ENCODE assay signal across 23 cellular contexts in genomic region chr12:96083020-96083489, GRCh38.
"Had no signal": no experiment of that assay in that cellular context is flagged by ENCODE, and none has a peak within 500 bp of the region (broad histone marks: within the 10 kb centered on the region; RNA-seq: fewer than 3 reads in every experiment).

No MANE protein-coding gene starts in this region.

- FAIRE-seq: pancreas, TTC549 had no signal

- H3K4me3 ChIP-seq: body of pancreas, dorsolateral prefrontal cortex, lower lobe of right lung, pancreas, thoracic aorta, upper lobe of left lung had no signal

- H3K4me3 Mint-ChIP-seq: activated B cell treated with CpG ODN at 0.5 μM for 24 hours; activated CD4-positive, alpha-beta memory T cell treated with anti-CD3 and anti-CD28 coated beads, Interleukin-2, amount 10 ng/mL, durations not matched to agents 7 days and 5 days; activated CD8-positive, alpha-beta memory T cell treated with anti-CD3 and anti-CD28 coated beads, Interleukin-2, amount 10 ng/mL, durations not matched to agents 7 days and 5 days; activated naive CD8-positive, alpha-beta T cell treated with anti-CD3 and anti-CD28 coated beads for 36 hours; natural killer cell treated with Interleukin-12 subunit alpha and Interleukin-12 subunit beta and Interleukin-15 and Interleukin-18, amount 100 ng/mL, for 72 hours; stimulated activated effector memory CD8-positive, alpha-beta T cell treated with anti-CD3 and anti-CD28 coated beads, Interleukin-12 subunit alpha, Interleukin-12 subunit beta, amount 100 ng/mL, for 72 hours had no signal

- H3K36me3 ChIP-seq: lower lobe of right lung, neutrophil, pancreas, thoracic aorta, upper lobe of left lung had no signal

- H3K4me1 Mint-ChIP-seq: activated B cell treated with CpG ODN at 0.5 μM for 24 hours; stimulated activated effector memory CD8-positive, alpha-beta T cell treated with anti-CD3 and anti-CD28 coated beads, Interleukin-12 subunit alpha, Interleukin-12 subunit beta, amount 100 ng/mL, for 72 hours had no signal

- DNase-seq: activated B cell treated with CpG ODN at 0.5 μM for 24 hours; activated CD4-positive, alpha-beta memory T cell treated with anti-CD3 and anti-CD28 coated beads, Interleukin-2, amount 10 ng/mL, durations not matched to agents 7 days and 5 days; activated CD4-positive, alpha-beta T cell treated with anti-CD3 and anti-CD28 coated beads for 48 hours; activated CD8-positive, alpha-beta memory T cell treated with anti-CD3 and anti-CD28 coated beads, Interleukin-2, amount 10 ng/mL, durations not matched to agents 7 days and 5 days; activated naive CD4-positive, alpha-beta T cell; activated naive CD8-positive, alpha-beta T cell treated with anti-CD3 and anti-CD28 coated beads for 36 hours; amniotic stem cell; body of pancreas; caudate nucleus; dorsolateral prefrontal cortex; foreskin melanocyte; hypothalamus; islet precursor cell; lower lobe of right lung; pancreas; stimulated activated CD4-positive, alpha-beta T cell treated with anti-CD3 and anti-CD28 coated beads, Interleukin-4, amount 100 ng/mL, for 24 hours; upper lobe of left lung had no signal

- H3K27me3 Mint-ChIP-seq: activated CD4-positive, alpha-beta memory T cell treated with anti-CD3 and anti-CD28 coated beads, Interleukin-2, amount 10 ng/mL, durations not matched to agents 7 days and 5 days; activated CD8-positive, alpha-beta memory T cell treated with anti-CD3 and anti-CD28 coated beads, Interleukin-2, amount 10 ng/mL, durations not matched to agents 7 days and 5 days; activated naive CD8-positive, alpha-beta T cell treated with anti-CD3 and anti-CD28 coated beads for 36 hours had no signal

- H3K4me1 ChIP-seq: body of pancreas, pancreas had no signal

- H3K27ac Mint-ChIP-seq: activated B cell treated with CpG ODN at 0.5 μM for 24 hours; activated CD4-positive, alpha-beta memory T cell treated with anti-CD3 and anti-CD28 coated beads, Interleukin-2, amount 10 ng/mL, durations not matched to agents 7 days and 5 days; activated CD8-positive, alpha-beta memory T cell treated with anti-CD3 and anti-CD28 coated beads, Interleukin-2, amount 10 ng/mL, durations not matched to agents 7 days and 5 days; activated naive CD8-positive, alpha-beta T cell treated with anti-CD3 and anti-CD28 coated beads for 36 hours; natural killer cell treated with Interleukin-12 subunit alpha and Interleukin-12 subunit beta and Interleukin-15 and Interleukin-18, amount 100 ng/mL, for 72 hours; stimulated activated effector memory CD8-positive, alpha-beta T cell treated with anti-CD3 and anti-CD28 coated beads, Interleukin-12 subunit alpha, Interleukin-12 subunit beta, amount 100 ng/mL, for 72 hours had no signal

- ATAC-seq: activated CD8-positive, alpha-beta memory T cell treated with anti-CD3 and anti-CD28 coated beads, Interleukin-2, amount 10 ng/mL, durations not matched to agents 7 days and 5 days; body of pancreas; lower lobe of right lung; natural killer cell treated with Interleukin-12 subunit alpha and Interleukin-12 subunit beta and Interleukin-15 and Interleukin-18, amount 100 ng/mL, for 72 hours; pancreas; sciatic nerve; stimulated activated effector memory CD8-positive, alpha-beta T cell treated with anti-CD3 and anti-CD28 coated beads, Interleukin-12 subunit alpha, Interleukin-12 subunit beta, amount 100 ng/mL, for 72 hours had no signal

- H3K27ac ChIP-seq: body of pancreas, dorsolateral prefrontal cortex, lower lobe of right lung, neutrophil, pancreas, thoracic aorta, upper lobe of left lung had no signal

- H3K36me3 Mint-ChIP-seq: stimulated activated effector memory CD8-positive, alpha-beta T cell treated with anti-CD3 and anti-CD28 coated beads, Interleukin-12 subunit alpha, Interleukin-12 subunit beta, amount 100 ng/mL, for 72 hours had no signal

- H3K9me3 ChIP-seq: body of pancreas, neutrophil, pancreas, thoracic aorta, upper lobe of left lung had no signal

- H3K27me3 ChIP-seq: body of pancreas, pancreas, upper lobe of left lung had no signal
